Comparison of ENCODE assay signal across 25 cellular contexts in genomic region chr6:79608334-79609224, GRCh38. TPM values are rescaled to one million over a fixed set of nuclear protein-coding genes. Genes with fewer than 3 reads are reported as not detected.
A peak's percentile ranks its signal among the peaks of the same experiment; 100 is the strongest.
DNase-seq lines count a peak whose midpoint lies in the region; ATAC-seq, FAIRE-seq and TF ChIP-seq lines count a peak whose summit lies in the region.
"Had no signal": no experiment of that assay in that cellular context is flagged by ENCODE, and none has a peak within 500 bp of the region (broad histone marks: within the 10 kb centered on the region; RNA-seq: fewer than 3 reads in every experiment).

No MANE protein-coding gene starts in this region.

- H3K9ac ChIP-seq in astrocyte (ENCODE audit: low read length) (no peak overlapping the region), HepG2 (ENCODE audit: insufficient read depth, low read depth, low read length) (no peak overlapping the region)
- H3K9ac ChIP-seq: parathyroid adenoma, SK-N-SH had no signal

- no peaks in the 10 kb centered on the region for H3K9me3 ChIP-seq in astrocyte (ENCODE audit: insufficient read depth, low read depth, low read length)
- no peaks in the 10 kb centered on the region for H3K9me3 ChIP-seq in HepG2 (ENCODE audit: low read length)
- H3K9me3 ChIP-seq: left ventricle myocardium inferior, right lobe of liver, SK-N-SH had no signal

- H3K27ac ChIP-seq in astrocyte (ENCODE audit: low read depth, low read length) (no peak overlapping the region), HepG2 (ENCODE audit: extremely low read length, insufficient read depth, low read length) (peak overlapping the region; percentile 50)
- H3K27ac ChIP-seq: left ventricle myocardium inferior, parathyroid adenoma, right lobe of liver, RWPE1, VCaP had no signal

- H3K27me3 ChIP-seq in astrocyte (ENCODE audit: insufficient read depth, low read length) (no peaks in the 10 kb centered on the region), HepG2 (ENCODE audit: control insufficient read depth in 1 of 2, insufficient read depth in 2 of 2, low read length in 2 of 2) (no peaks in the 10 kb centered on the region)
- H3K27me3 ChIP-seq: right lobe of liver had no signal

- TF ChIP-seq EP300 in HepG2 (IDR thresholded peaks at IDR 0.05; ENCODE audit: low read depth in 2 of 2, low read length in 2 of 2) (peak in 1 of 2 experiments; percentile 71; a peak in 2 of 4 replicates), HepG2 (CRISPR knock-in tag; IDR thresholded peaks at IDR 0.05; ENCODE audit: borderline replicate concordance) (no peak)

- WGBS in HepG2 (ENCODE audit: low lambda C conversion rate): 58% methylated on average over 3 of the region's 3 CpGs

- no peak for TF ChIP-seq RAD21 in HepG2 (CRISPR knock-in tag; IDR thresholded peaks at IDR 0.05)

- H3K4me2 ChIP-seq in astrocyte (ENCODE audit: low read length) (no peak overlapping the region), HepG2 (ENCODE audit: low read depth, low read length) (peak overlapping the region; percentile 57)
- H3K4me2 ChIP-seq: SK-N-SH had no signal

- no peak overlapping the region for H2AFZ ChIP-seq in astrocyte (ENCODE audit: low read depth, low read length)
- no peak overlapping the region for H2AFZ ChIP-seq in HepG2 (ENCODE audit: low read length)
- H2AFZ ChIP-seq: parathyroid adenoma had no signal

- H4K20me1 ChIP-seq in astrocyte (ENCODE audit: insufficient read depth, low read length): no peaks in the 10 kb centered on the region
- no peaks in the 10 kb centered on the region for H4K20me1 ChIP-seq in HepG2 (ENCODE audit: insufficient read depth, low read length)

- peak; percentile 96 for ATAC-seq in HepG2
- no peak for ATAC-seq in stimulated activated naive CD8-positive, alpha-beta T cell treated with anti-CD3 and anti-CD28 coated beads, Interleukin-15, amount 100 ng/mL, for 72 hours

- H3K4me1 Mint-ChIP-seq in astrocyte (ENCODE audit: low read depth, unreplicated experiment): peaks cover 29% of the 10 kb centered on the region
- peaks cover 47% of the 10 kb centered on the region for H3K4me1 Mint-ChIP-seq in type B pancreatic cell (ENCODE audit: unreplicated experiment)
- no peaks in the 10 kb centered on the region for H3K4me1 Mint-ChIP-seq in stimulated activated naive CD8-positive, alpha-beta T cell treated with anti-CD3 and anti-CD28 coated beads, Interleukin-15, amount 100 ng/mL, for 72 hours
- H3K4me1 Mint-ChIP-seq: CD4-positive, alpha-beta memory T cell had no signal

- H3K36me3 ChIP-seq in astrocyte (ENCODE audit: insufficient read depth, low read length) (no peaks in the 10 kb centered on the region), HepG2 (replicated peaks in 1 of 2; ENCODE audit: control insufficient read depth in 1 of 2, insufficient read depth in 2 of 2, low read length in 2 of 2) (no peaks in the 10 kb centered on the region)
- H3K36me3 ChIP-seq: left ventricle myocardium inferior, right lobe of liver had no signal

- peaks cover 3% of the 10 kb centered on the region for H3K36me3 Mint-ChIP-seq in astrocyte (ENCODE audit: low read depth, unreplicated experiment)
- peaks cover 9% of the 10 kb centered on the region for H3K36me3 Mint-ChIP-seq in type B pancreatic cell
- H3K36me3 Mint-ChIP-seq: CD4-positive, alpha-beta memory T cell had no signal

- CTCF ChIA-PET in HepG2 (lab: Yijun Ruan, JAX; ENCODE audit: low intra/inter-chr PET ratio, low total read pairs): no interaction called here

- no peak overlapping the region for H3K4me3 ChIP-seq in astrocyte (ENCODE audit: insufficient read depth, low read depth, low read length)
- peak overlapping the region in 1 of 3 experiments; percentile 31; a peak in 1 of 6 replicates for H3K4me3 ChIP-seq in HepG2 (replicated peaks in 1 of 3; ENCODE audit: insufficient read depth in 1 of 3, low read depth in 2 of 3, low read length in 3 of 3)
- H3K4me3 ChIP-seq: left ventricle myocardium inferior, right lobe of liver had no signal

- intact Hi-C loops in HepG2 (cut with micrococcal nuclease; ENCODE audit: unreplicated experiment): loop anchor here (1.0 to 5.0 kb wide), 3 partner anchors 23 to 71 kb away; partner anchors contain the start of genes LCA5 and SH3BGRL2

- in situ Hi-C loops in HepG2 (cut with HindIII; ENCODE audit: extremely low pct_ligation_motif_present, low pct_unique_long_range_greater_than_20kb): loop anchor here (5.0 kb wide), 1 partner anchor 36 kb away; no protein-coding TSS in a partner anchor

- no peaks in the 10 kb centered on the region for H3K79me2 ChIP-seq in astrocyte (ENCODE audit: insufficient read depth, low read length)
- H3K79me2 ChIP-seq in HepG2 (ENCODE audit: insufficient read depth, low read length): no peaks in the 10 kb centered on the region
- H3K79me2 ChIP-seq: parathyroid adenoma had no signal

- FAIRE-seq in astrocyte (lab: Jason Lieb, UNC) (no peak), HepG2 (lab: Jason Lieb, UNC) (peak; percentile 98)
- FAIRE-seq: endometrium had no signal

- POLR2A ChIA-PET in HepG2 (lab: Yijun Ruan, JAX): interaction anchor here (1.0 to 3.6 kb wide), 5 partner anchors 23 to 72 kb away, joined by 3 to 46 read pairs (median 3); partner anchors contain the start of genes LCA5 and SH3BGRL2

- DNase-seq in HT-29 (ENCODE audit: low spot score): peak; percentile 73
- DNase-seq in astrocyte (ENCODE audit: low read depth): no peak
- DNase-seq in HepG2 (ENCODE audit: low spot score): peak; percentile 96
- no peak for DNase-seq in type B pancreatic cell (ENCODE audit: extremely low spot score, unreplicated experiment)
- DNase-seq in globus pallidus (ENCODE audit: low spot score): no peak
- DNase-seq in stimulated activated naive CD8-positive, alpha-beta T cell treated with anti-CD3 and anti-CD28 coated beads, Interleukin-15, amount 100 ng/mL, for 72 hours: no peak
- no peak for DNase-seq in NCI-H446 (lab: John Stamatoyannopoulos, UW)
- no peak for DNase-seq in superior temporal gyrus (ENCODE audit: extremely low spot score)
- DNase-seq: activated CD4-positive, alpha-beta T cell treated with anti-CD3 and anti-CD28 coated beads, Interleukin-2, amount 50 U/mL, for 48 hours; amniotic stem cell; CD4-positive, alpha-beta memory T cell; cortex of kidney; HFFc6; left ventricle myocardium inferior; midbrain; NCI-H1417 treated with DMSO at 0.1 percent for 48 hours; NCI-H2107; NCI-H524; right lobe of liver; SK-N-SH; stimulated activated CD8-positive, alpha-beta memory T cell treated with anti-CD3 and anti-CD28 coated beads, Interleukin-4, amount 100 ng/mL, for 48 hours had no signal

- no peak for TF ChIP-seq CTCF in astrocyte (IDR thresholded peaks at IDR 0.05; ENCODE audit: insufficient read depth, low read depth, low read length)
- TF ChIP-seq CTCF in HepG2 (CRISPR knock-in tag; IDR thresholded peaks at IDR 0.05): no peak
- TF ChIP-seq CTCF in type B pancreatic cell (conservative IDR thresholded peaks at IDR 0.05): no peak

- H3K27me3 Mint-ChIP-seq in astrocyte (ENCODE audit: low read depth, unreplicated experiment) (no peaks in the 10 kb centered on the region), type B pancreatic cell (no peaks in the 10 kb centered on the region)
- H3K27me3 Mint-ChIP-seq in stimulated activated naive CD8-positive, alpha-beta T cell treated with anti-CD3 and anti-CD28 coated beads, Interleukin-15, amount 100 ng/mL, for 72 hours: peaks cover 11% of the 10 kb centered on the region
- H3K27me3 Mint-ChIP-seq: CD4-positive, alpha-beta memory T cell had no signal

- peak overlapping the region; percentile 52 for H3K4me3 Mint-ChIP-seq in astrocyte (ENCODE audit: unreplicated experiment)
- peak overlapping the region; percentile 59 for H3K4me3 Mint-ChIP-seq in type B pancreatic cell
- H3K4me3 Mint-ChIP-seq in stimulated activated naive CD8-positive, alpha-beta T cell treated with anti-CD3 and anti-CD28 coated beads, Interleukin-15, amount 100 ng/mL, for 72 hours: no peak overlapping the region
- H3K4me3 Mint-ChIP-seq: CD4-positive, alpha-beta memory T cell; HFFc6 had no signal

- H3K9me3 Mint-ChIP-seq in astrocyte (ENCODE audit: unreplicated experiment): peaks cover 3% of the 10 kb centered on the region
- H3K9me3 Mint-ChIP-seq in type B pancreatic cell: no peaks in the 10 kb centered on the region
- H3K9me3 Mint-ChIP-seq in stimulated activated naive CD8-positive, alpha-beta T cell treated with anti-CD3 and anti-CD28 coated beads, Interleukin-15, amount 100 ng/mL, for 72 hours: no peaks in the 10 kb centered on the region
- H3K9me3 Mint-ChIP-seq: CD4-positive, alpha-beta memory T cell; HFFc6 had no signal

- H3K27ac Mint-ChIP-seq in astrocyte (ENCODE audit: unreplicated experiment) (no peak overlapping the region), type B pancreatic cell (peak overlapping the region; percentile 94)
- H3K27ac Mint-ChIP-seq in stimulated activated naive CD8-positive, alpha-beta T cell treated with anti-CD3 and anti-CD28 coated beads, Interleukin-15, amount 100 ng/mL, for 72 hours: no peak overlapping the region
- H3K27ac Mint-ChIP-seq: CD4-positive, alpha-beta memory T cell; HFFc6 had no signal

- TF ChIP-seq POLR2A in HepG2 (IDR thresholded peaks at IDR 0.05; ENCODE audit: insufficient read depth in 1 of 2, low read depth in 2 of 2, low read length in 2 of 2): no peak

- H3K4me1 ChIP-seq in astrocyte (ENCODE audit: insufficient read depth, low read length): peaks cover 8% of the 10 kb centered on the region
- H3K4me1 ChIP-seq in HepG2 (ENCODE audit: insufficient read depth, low read length): peaks cover 86% of the 10 kb centered on the region
- H3K4me1 ChIP-seq: parathyroid adenoma had no signal

- BruUV-seq in HepG2 (replicated peaks; lab: Mats Ljungman, UMichigan): no TSS peak

RNA-seq across cellular contexts. Expression of gene SH3BGRL2, which starts 22.6 kb away (rescaled TPM):
- total RNA-seq in HT-29 (2014; rRNA removed; shearing (Covaris generic)): 17.6 and 19.2 TPM in 2 replicates
- total RNA-seq in astrocyte: 14.1 and 15.9 TPM in 2 replicates
- 28.8 and 49.2 TPM in 2 replicates for total RNA-seq in HepG2 (2016; rRNA removed; fragmentation: Illumina TruSeq; extraction: Trizol)
- total RNA-seq in HepG2 (2016; cell fraction: cytosol; rRNA removed; fragmentation: Illumina TruSeq; extraction: Trizol; ENCODE audit: low read depth): 2.4 and 2.6 TPM in 2 replicates
- 28.8 and 50.1 TPM in 2 replicates for total RNA-seq in HepG2 (2016; cell fraction: insoluble cytoplasmic fraction; rRNA removed; fragmentation: Illumina TruSeq; extraction: Trizol)
- 18.7 and 20.1 TPM in 2 replicates for total RNA-seq in HepG2 (2016; cell fraction: membrane; rRNA removed; fragmentation: Illumina TruSeq; extraction: Trizol)
- 21.9 and 24.0 TPM in 2 replicates for total RNA-seq in HepG2 (2016; cell fraction: nucleus; rRNA removed; fragmentation: Illumina TruSeq; extraction: Trizol)
- 9.1 and 10.9 TPM in 2 replicates for polyA plus RNA-seq in HepG2 (2011; rRNA removed)
- 5.4 and 9.9 TPM in 2 replicates for polyA plus RNA-seq in HepG2 (2011; cell fraction: cytosol; rRNA removed)
- 3.0 and 3.8 TPM in 2 replicates for polyA plus RNA-seq in HepG2 (2011; cell fraction: nucleus; rRNA removed)
- polyA plus RNA-seq in HepG2 (2012): 14.3 and 18.3 TPM in 2 replicates
- polyA plus RNA-seq in HepG2 (2016; cell fraction: cytosol; fragmentation: Illumina TruSeq; extraction: Trizol; ENCODE audit: low read depth): 2.0 and 2.3 TPM in 2 replicates
- polyA plus RNA-seq in HepG2 (2016; cell fraction: insoluble cytoplasmic fraction; fragmentation: Illumina TruSeq; extraction: Trizol; ENCODE audit: low read depth): 41.2 and 44.0 TPM in 2 replicates
- polyA plus RNA-seq in HepG2 (2016; cell fraction: membrane; fragmentation: Illumina TruSeq; extraction: Trizol; ENCODE audit: low read depth): 9.8 and 9.9 TPM in 2 replicates
- 22.0 and 22.3 TPM in 2 replicates for polyA plus RNA-seq in HepG2 (2016; cell fraction: nucleus; fragmentation: Illumina TruSeq; extraction: Trizol; ENCODE audit: insufficient read depth, low read depth)
- 0.14 and 7.0 TPM in 2 replicates for polyA minus RNA-seq in HepG2 (2011; rRNA and poly(A)+ RNA removed; ENCODE audit: low replicate concordance)
- polyA minus RNA-seq in HepG2 (2011; cell fraction: cytosol; rRNA and poly(A)+ RNA removed): 13.6 and 16.5 TPM in 2 replicates
- 16.2 and 18.3 TPM in 2 replicates for polyA minus RNA-seq in HepG2 (2011; cell fraction: nucleus; rRNA and poly(A)+ RNA removed)
- total RNA-seq in type B pancreatic cell (ENCODE audit: low replicate concordance): 40.0 and 75.3 TPM in 2 replicates

Comparison
In these comparisons a context has a peak if more than half of its experiments do, and no peak if none do; other contexts are left out.
1. DNase-seq: peak in HT-29 (single experiment) and HepG2 (single experiment); none in astrocyte (single experiment), type B pancreatic cell (single experiment), globus pallidus (single experiment), stimulated activated naive CD8-positive, alpha-beta T cell treated with anti-CD3 and anti-CD28 coated beads, Interleukin-15, amount 100 ng/mL, for 72 hours (0 of 2), NCI-H446 (0 of 2) and superior temporal gyrus (single experiment).
2. H3K4me3 Mint-ChIP-seq: peak in astrocyte (single experiment) and type B pancreatic cell (single experiment); none in stimulated activated naive CD8-positive, alpha-beta T cell treated with anti-CD3 and anti-CD28 coated beads, Interleukin-15, amount 100 ng/mL, for 72 hours (0 of 2).